Comparison of ENCODE assay signal across 27 cellular contexts in the genomic region with DNA sequence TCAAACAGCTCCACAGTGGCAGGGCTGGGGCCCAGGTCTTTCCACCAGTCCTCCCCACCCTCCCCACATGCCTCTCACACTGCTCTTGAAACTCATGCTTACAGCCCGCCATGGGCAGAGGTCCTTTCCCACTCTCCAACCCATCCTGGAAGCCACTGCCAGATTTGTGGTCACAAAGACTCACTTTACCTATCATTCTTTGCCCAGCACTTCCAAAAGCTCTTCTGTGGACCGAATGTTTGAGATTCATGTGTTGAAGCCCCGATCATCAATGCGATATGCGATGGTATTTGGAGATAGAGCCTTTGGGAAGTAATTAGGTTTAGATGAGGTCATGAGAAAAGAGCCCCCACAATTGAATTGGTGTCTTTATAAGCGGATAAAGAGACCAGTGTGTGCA.
"Had no signal": no experiment of that assay in that cellular context is flagged by ENCODE, and none has a peak within 500 bp of the region (broad histone marks: within the 10 kb centered on the region; RNA-seq: fewer than 3 reads in every experiment).

No MANE protein-coding gene starts in this region.

- H3K4me1 Mint-ChIP-seq: natural killer cell; nephron; stimulated activated effector memory CD8-positive, alpha-beta T cell treated with anti-CD3 and anti-CD28 coated beads, Interleukin-12 subunit alpha, Interleukin-12 subunit beta, amount 100 ng/mL, for 72 hours; stimulated activated naive B cell treated with anti-CD40 and anti-IgM and Interleukin-4, amounts not matched to agents 10 μg/mL and 1 μg/mL and 100 μg/mL, for 72 hours had no signal

- H3K27ac Mint-ChIP-seq: natural killer cell; nephron; progenitor cell of endocrine pancreas; stimulated activated effector memory CD8-positive, alpha-beta T cell treated with anti-CD3 and anti-CD28 coated beads, Interleukin-12 subunit alpha, Interleukin-12 subunit beta, amount 100 ng/mL, for 72 hours; stimulated activated naive B cell treated with anti-CD40 and anti-IgM and Interleukin-4, amounts not matched to agents 10 μg/mL and 1 μg/mL and 100 μg/mL, for 72 hours; stimulated activated naive CD8-positive, alpha-beta T cell treated with anti-CD3 and anti-CD28 coated beads, Interleukin-15, Interleukin-2, amounts not matched to agents 100 ng/mL and 50 ng/mL, for 24 hours had no signal

- H3K4me3 ChIP-seq: pancreas, psoas muscle, right lobe of liver, sigmoid colon, stomach, thoracic aorta, thyroid gland, tibial nerve, upper lobe of left lung, vagina had no signal

- H3K27ac ChIP-seq: neutrophil, pancreas, psoas muscle, right lobe of liver, sigmoid colon, stomach, thoracic aorta, thyroid gland, tibial nerve, upper lobe of left lung, vagina had no signal

- H3K4me1 ChIP-seq: pancreas, right lobe of liver, sigmoid colon, stomach, thyroid gland, tibial nerve, upper lobe of left lung, vagina had no signal

- H3K36me3 Mint-ChIP-seq: natural killer cell; stimulated activated effector memory CD8-positive, alpha-beta T cell treated with anti-CD3 and anti-CD28 coated beads, Interleukin-12 subunit alpha, Interleukin-12 subunit beta, amount 100 ng/mL, for 72 hours; stimulated activated naive B cell treated with anti-CD40 and anti-IgM and Interleukin-4, amounts not matched to agents 10 μg/mL and 1 μg/mL and 100 μg/mL, for 72 hours had no signal

- H3K4me3 Mint-ChIP-seq: natural killer cell; nephron; stimulated activated effector memory CD8-positive, alpha-beta T cell treated with anti-CD3 and anti-CD28 coated beads, Interleukin-12 subunit alpha, Interleukin-12 subunit beta, amount 100 ng/mL, for 72 hours; stimulated activated naive B cell treated with anti-CD40 and anti-IgM and Interleukin-4, amounts not matched to agents 10 μg/mL and 1 μg/mL and 100 μg/mL, for 72 hours; stimulated activated naive CD8-positive, alpha-beta T cell treated with anti-CD3 and anti-CD28 coated beads, Interleukin-15, Interleukin-2, amounts not matched to agents 100 ng/mL and 50 ng/mL, for 24 hours had no signal

- ATAC-seq: natural killer cell; pancreas; right cardiac atrium; right lobe of liver; stimulated activated effector memory CD8-positive, alpha-beta T cell treated with anti-CD3 and anti-CD28 coated beads, Interleukin-12 subunit alpha, Interleukin-12 subunit beta, amount 100 ng/mL, for 72 hours; stimulated activated naive B cell treated with anti-CD40 and anti-IgM and Interleukin-4, amounts not matched to agents 10 μg/mL and 1 μg/mL and 100 μg/mL, for 72 hours had no signal

- H3K9me3 Mint-ChIP-seq: natural killer cell; nephron; stimulated activated effector memory CD8-positive, alpha-beta T cell treated with anti-CD3 and anti-CD28 coated beads, Interleukin-12 subunit alpha, Interleukin-12 subunit beta, amount 100 ng/mL, for 72 hours; stimulated activated naive B cell treated with anti-CD40 and anti-IgM and Interleukin-4, amounts not matched to agents 10 μg/mL and 1 μg/mL and 100 μg/mL, for 72 hours; stimulated activated naive CD8-positive, alpha-beta T cell treated with anti-CD3 and anti-CD28 coated beads, Interleukin-15, Interleukin-2, amounts not matched to agents 100 ng/mL and 50 ng/mL, for 24 hours had no signal

- H3K9me3 ChIP-seq: neutrophil, pancreas, psoas muscle, right lobe of liver, sigmoid colon, stomach, thoracic aorta, thyroid gland, tibial nerve, upper lobe of left lung, vagina had no signal

- H3K27me3 ChIP-seq: neutrophil, pancreas, right lobe of liver, sigmoid colon, thyroid gland, tibial nerve, upper lobe of left lung, vagina had no signal

- DNase-seq: natural killer cell; nucleus accumbens; pancreas; posterior cingulate gyrus; psoas muscle; right cardiac atrium; right lobe of liver; sigmoid colon; small intestine; stimulated activated CD4-positive, alpha-beta T cell treated with anti-CD3 and anti-CD28 coated beads, Interleukin-15, amount 100 ng/mL, for 24 hours; stimulated activated CD4-positive, alpha-beta T cell treated with anti-CD3 and anti-CD28 coated beads, Interleukin-2, amount 100 ng/mL, for 24 hours; stimulated activated CD4-positive, alpha-beta T cell treated with anti-CD3 and anti-CD28 coated beads, Interleukin-2, amount 100 ng/mL, for 48 hours; stimulated activated CD4-positive, alpha-beta T cell treated with anti-CD3 and anti-CD28 coated beads, Interleukin-4, amount 100 ng/mL, for 24 hours; stimulated activated naive B cell treated with anti-CD40 and anti-IgM and Interleukin-4, amounts not matched to agents 10 μg/mL and 1 μg/mL and 100 μg/mL, for 72 hours; stimulated activated naive CD4-positive, alpha-beta T cell treated with Interleukin-2 at 50 U/mL for 16 hours; stomach; thyroid gland; trophoblast cell; upper lobe of left lung had no signal

- H3K36me3 ChIP-seq: neutrophil, pancreas, right lobe of liver, sigmoid colon, stomach, thoracic aorta, thyroid gland, tibial nerve, upper lobe of left lung, vagina had no signal
